In genomic region chr2:134933732-134934131, GRCh38 we compare ENCODE assay signal across 15 cellular contexts.
"Had no signal": no experiment of that assay in that cellular context is flagged by ENCODE, and none has a peak within 500 bp of the region (broad histone marks: within the 10 kb centered on the region; RNA-seq: fewer than 3 reads in every experiment).

No MANE protein-coding gene starts in this region.

- H3K27ac ChIP-seq: ascending aorta, foreskin keratinocyte, testis, upper lobe of right lung, WERI-Rb-1 had no signal

- H3K9me3 Mint-ChIP-seq: nephron; stimulated activated naive CD8-positive, alpha-beta T cell treated with anti-CD3 and anti-CD28 coated beads, Interleukin-15, Interleukin-2, amounts not matched to agents 100 ng/mL and 50 ng/mL, for 24 hours had no signal

- H3K27me3 ChIP-seq: ascending aorta, cardiac muscle cell, foreskin keratinocyte, testis, upper lobe of right lung had no signal

- H3K4me3 ChIP-seq: ascending aorta, cardiac muscle cell, testis, upper lobe of right lung had no signal

- H3K9me3 ChIP-seq: ascending aorta, testis, upper lobe of right lung had no signal

- H3K4me3 Mint-ChIP-seq: nephron; stimulated activated naive CD8-positive, alpha-beta T cell treated with anti-CD3 and anti-CD28 coated beads, Interleukin-15, Interleukin-2, amounts not matched to agents 100 ng/mL and 50 ng/mL, for 24 hours had no signal

- DNase-seq: activated CD4-positive, alpha-beta T cell treated with anti-CD3 and anti-CD28 coated beads for 48 hours; activated CD8-positive, alpha-beta memory T cell treated with anti-CD3 and anti-CD28 coated beads for 24 hours; activated gamma-delta T cell; foreskin keratinocyte; left colon; mammary epithelial cell; occipital lobe; stimulated activated CD4-positive, alpha-beta T cell treated with anti-CD3 and anti-CD28 coated beads, Interleukin-12 subunit alpha, Interleukin-12 subunit beta, amount 100 ng/mL, for 4 hours; testis; upper lobe of right lung; WERI-Rb-1 had no signal

- ATAC-seq: foreskin keratinocyte, left colon had no signal

- H3K27me3 Mint-ChIP-seq: stimulated activated naive CD8-positive, alpha-beta T cell treated with anti-CD3 and anti-CD28 coated beads, Interleukin-15, Interleukin-2, amounts not matched to agents 100 ng/mL and 50 ng/mL, for 24 hours had no signal
